In genomic region chr6:144216668-144217218, GRCh38 we compare ENCODE assay signal across 8 cellular contexts.
DNase-seq lines count a peak whose midpoint lies in the region; ATAC-seq and TF ChIP-seq lines count a peak whose summit lies in the region.

No MANE protein-coding gene starts in this region.

- ATAC-seq in GM21529 (IDR thresholded peaks at IDR 0.05; ENCODE audit: unreplicated experiment) = peak; percentile 40
- ATAC-seq in stimulated activated naive CD8-positive, alpha-beta T cell treated with anti-CD3 and anti-CD28 coated beads, Interleukin-15, Interleukin-2, amounts not matched to agents 100 U/mL and 50 U/mL, for 24 hours = peak; percentile 57

- H3K27me3 ChIP-seq in HUES6 (ENCODE audit: control insufficient read depth, insufficient read depth, low read length) = no peaks in the 10 kb centered on the region
- H3K27me3 ChIP-seq in iPS-20b (ENCODE audit: insufficient read depth, low read length) = peaks cover 6% of the 10 kb centered on the region; the same call in 1 of the 2 replicates

- H3K9ac ChIP-seq in HUES6 (ENCODE audit: low read length) = peak overlapping the region; percentile 73
- peak overlapping the region; percentile 81; the same call in 1 of the 2 replicates for H3K9ac ChIP-seq in iPS-20b (ENCODE audit: low read depth, low read length)

- no peaks in the 10 kb centered on the region for H3K36me3 ChIP-seq in HUES6 (ENCODE audit: control insufficient read depth, insufficient read depth, low read length)
- H3K36me3 ChIP-seq in iPS-20b (ENCODE audit: insufficient read depth, low read depth, low read length) = no peaks in the 10 kb centered on the region

- no peak for DNase-seq in GM12865 (ENCODE audit: low read depth)
- DNase-seq in stimulated activated naive CD8-positive, alpha-beta T cell treated with anti-CD3 and anti-CD28 coated beads, Interleukin-15, Interleukin-2, amounts not matched to agents 100 U/mL and 50 U/mL, for 24 hours = peak; percentile 77
- DNase-seq in EL = no peak
- DNase-seq in NCI-H446 (lab: John Stamatoyannopoulos, UW) = no peak

- no peak for TF ChIP-seq CTCF in GM12865 (IDR thresholded peaks at IDR 0.05; ENCODE audit: insufficient read depth, low read depth, low read length, missing control alignments)

- H3K27ac ChIP-seq in HUES6 (ENCODE audit: low read depth, low read length) (no peak overlapping the region), adipose tissue (ENCODE audit: low read depth, low read length) (peak overlapping the region; percentile 83), iPS-20b (ENCODE audit: low read length) (no peak overlapping the region)

- WGBS in adipose tissue, 3 donors = 5 to 8% (median 6%) methylated on average over 18 of the region's 18 CpGs

- H3K4me1 ChIP-seq in HUES6 (ENCODE audit: control insufficient read depth, insufficient read depth, low read length) (peaks cover 6% of the 10 kb centered on the region; the same call in 1 of the 2 replicates), iPS-20b (ENCODE audit: insufficient read depth, low read length) (peaks cover 4% of the 10 kb centered on the region; the same call in 1 of the 2 replicates)

- H3K9me3 ChIP-seq in HUES6 (ENCODE audit: control insufficient read depth, insufficient read depth, low read depth, low read length) = peaks cover 5% of the 10 kb centered on the region; the same call in 1 of the 2 replicates
- H3K9me3 ChIP-seq in iPS-20b (ENCODE audit: insufficient read depth, low read depth, low read length) = no peaks in the 10 kb centered on the region

- H3K4me3 ChIP-seq in GM12865 (ENCODE audit: low read depth, low read length) (peak overlapping the region; percentile 86), HUES6 (ENCODE audit: low read depth, low read length) (peak overlapping the region; percentile 72), iPS-20b (ENCODE audit: low read length) (peak overlapping the region; percentile 70)
